In the genomic region with DNA sequence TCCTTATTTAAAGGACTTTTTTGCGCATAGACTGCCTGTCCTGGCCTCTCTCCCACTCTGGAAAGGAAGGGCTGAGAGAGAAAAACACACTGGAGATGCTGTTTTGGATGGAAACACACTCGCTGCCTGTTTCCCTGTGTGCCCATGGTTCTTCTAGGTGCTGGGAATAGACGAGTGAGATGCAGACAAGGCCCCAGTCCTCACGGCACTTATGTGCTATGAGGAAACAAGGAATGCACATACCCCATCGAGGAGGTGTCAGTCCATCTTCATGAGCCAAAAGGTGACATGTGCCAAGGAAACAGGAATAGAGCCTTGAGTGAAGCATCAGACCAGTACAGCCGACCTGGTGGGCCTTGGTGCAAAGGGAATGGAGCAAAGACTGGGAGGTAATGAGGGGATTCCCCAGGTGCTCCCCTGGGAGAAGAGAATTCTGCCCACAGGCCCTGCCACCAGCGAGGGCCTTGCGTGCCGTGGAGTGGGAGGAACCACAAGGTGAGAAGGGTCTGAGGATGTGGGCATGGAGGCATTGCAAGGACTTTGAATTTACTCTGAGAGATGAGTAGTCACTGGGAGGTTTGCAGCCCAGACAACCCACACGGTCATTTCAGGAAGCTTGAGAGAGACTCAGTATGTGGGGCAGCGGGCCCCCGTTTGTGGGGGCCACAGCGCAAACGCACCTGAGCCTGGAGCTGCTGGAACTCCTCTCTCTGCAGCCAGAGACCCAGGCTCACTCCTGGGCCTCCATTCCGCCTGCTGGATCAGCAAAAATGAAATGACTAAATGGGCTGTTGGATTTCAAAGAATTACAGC, we compare ENCODE assay signal across 16 cellular contexts.
DNase-seq lines count a peak whose midpoint lies in the region; ATAC-seq, FAIRE-seq and TF ChIP-seq lines count a peak whose summit lies in the region.
"Had no signal": no experiment of that assay in that cellular context is flagged by ENCODE, and none has a peak within 500 bp of the region (broad histone marks: within the 10 kb centered on the region; RNA-seq: fewer than 3 reads in every experiment).

No MANE protein-coding gene starts in this region.

- H3K27me3 Mint-ChIP-seq in immature natural killer cell (ENCODE audit: low read depth in 3 of 3), result peaks cover 2 to 10% (median 5%) of the 10 kb centered on the region in 3 donors
- peaks cover 33% of the 10 kb centered on the region for H3K27me3 Mint-ChIP-seq in stimulated activated memory B cell treated with anti-CD40 and anti-IgM and Interleukin-4, amounts not matched to agents 10 μg/mL and 1 μg/mL and 100 μg/mL, for 72 hours

- TF ChIP-seq EP300 in HepG2 (IDR thresholded peaks at IDR 0.05; ENCODE audit: low read depth in 2 of 2, low read length in 2 of 2) (no peak), HepG2 (CRISPR knock-in tag; IDR thresholded peaks at IDR 0.05; ENCODE audit: borderline replicate concordance) (no peak), gastroesophageal sphincter (IDR thresholded peaks at IDR 0.05) (no peak), sigmoid colon (IDR thresholded peaks at IDR 0.05) (no peak)

- no peak for FAIRE-seq in HepG2 (lab: Jason Lieb, UNC)
- FAIRE-seq: kidney had no signal

- intact Hi-C loops in HepG2 (cut with micrococcal nuclease; ENCODE audit: unreplicated experiment) (no loop called here), sigmoid colon (cut with DNase I) (no loop called here)

- H3K4me3 ChIP-seq in liver (ENCODE audit: low read depth in 1 of 3, low read length in 3 of 3) (no peak overlapping the region), HepG2 (replicated peaks in 1 of 3; ENCODE audit: insufficient read depth in 1 of 3, low read depth in 2 of 3, low read length in 3 of 3) (no peak overlapping the region), gastroesophageal sphincter (no peak overlapping the region), sigmoid colon (no peak overlapping the region)
- H3K4me3 ChIP-seq: right lobe of liver had no signal

- H3K27ac ChIP-seq in liver (ENCODE audit: low read depth in 1 of 2, low read length in 2 of 2) (peak overlapping the region; percentile 39 to 44), HepG2 (ENCODE audit: extremely low read length, insufficient read depth, low read length) (no peak overlapping the region), gastroesophageal sphincter (peak overlapping the region in 3 of 4 donors; percentile 67 to 82 (median 78)), sigmoid colon (peak overlapping the region; percentile 61 to 80 (median 76))

- WGBS in liver, result 92% methylated on average over 15 of the region's 15 CpGs
- WGBS in HepG2 (ENCODE audit: low lambda C conversion rate), result 38% methylated on average over 15 of the region's 15 CpGs
- 61 to 84% methylated on average over 3 to 5 of the region's 15 CpGs for WGBS in gastroesophageal sphincter (ENCODE audit: low coverage in 1 of 2), 2 donors
- 81 to 83% methylated on average over 15 of the region's 15 CpGs for WGBS in sigmoid colon, 2 donors

- H3K36me3 ChIP-seq in liver (ENCODE audit: control insufficient read depth in 4 of 4, insufficient read depth in 3 of 4, low read depth in 1 of 4, low read length in 3 of 4), result no peaks in the 10 kb centered on the region
- H3K36me3 ChIP-seq in HepG2 (replicated peaks in 1 of 2; ENCODE audit: control insufficient read depth in 1 of 2, insufficient read depth in 2 of 2, low read length in 2 of 2), result no peaks in the 10 kb centered on the region
- no peaks in the 10 kb centered on the region for H3K36me3 ChIP-seq in gastroesophageal sphincter
- H3K36me3 ChIP-seq in sigmoid colon, result no peaks in the 10 kb centered on the region
- H3K36me3 ChIP-seq: right lobe of liver had no signal

- H3K4me1 ChIP-seq in liver (ENCODE audit: control insufficient read depth in 4 of 4, insufficient read depth in 4 of 4, low read length in 3 of 4) (peaks cover 0 to 6% (median 2%) of the 10 kb centered on the region in 4 donors), HepG2 (ENCODE audit: insufficient read depth, low read length) (no peaks in the 10 kb centered on the region), gastroesophageal sphincter (peaks cover 0 to 23% (median 15%) of the 10 kb centered on the region in 3 donors), sigmoid colon (peaks cover 0 to 19% (median 15%) of the 10 kb centered on the region in 4 donors)
- H3K4me1 ChIP-seq: right lobe of liver had no signal

- H3K9me3 ChIP-seq in liver (ENCODE audit: control insufficient read depth in 4 of 4, low read length in 3 of 4) (no peaks in the 10 kb centered on the region), HepG2 (ENCODE audit: low read length) (no peaks in the 10 kb centered on the region), gastroesophageal sphincter (no peaks in the 10 kb centered on the region), sigmoid colon (no peaks in the 10 kb centered on the region)
- H3K9me3 ChIP-seq: right lobe of liver had no signal

- POLR2A ChIA-PET in HepG2 (lab: Yijun Ruan, JAX), result no interaction called here

- no peaks in the 10 kb centered on the region for H3K36me3 Mint-ChIP-seq in immature natural killer cell
- no peaks in the 10 kb centered on the region for H3K36me3 Mint-ChIP-seq in stimulated activated memory B cell treated with anti-CD40 and anti-IgM and Interleukin-4, amounts not matched to agents 10 μg/mL and 1 μg/mL and 100 μg/mL, for 72 hours
- H3K36me3 Mint-ChIP-seq: naive thymus-derived CD8-positive, alpha-beta T cell had no signal

- H3K27me3 ChIP-seq in liver (ENCODE audit: control insufficient read depth in 4 of 4, insufficient read depth in 4 of 4, low read length in 3 of 4), result no peaks in the 10 kb centered on the region
- peaks cover 2 to 17% of the 10 kb centered on the region in 2 experiments; a peak in 2 of 5 replicates for H3K27me3 ChIP-seq in HepG2 (ENCODE audit: control insufficient read depth in 1 of 2, insufficient read depth in 2 of 2, low read length in 2 of 2)
- no peaks in the 10 kb centered on the region for H3K27me3 ChIP-seq in gastroesophageal sphincter
- no peaks in the 10 kb centered on the region for H3K27me3 ChIP-seq in sigmoid colon
- H3K27me3 ChIP-seq: right lobe of liver had no signal

- TF ChIP-seq POLR2A in HepG2 (IDR thresholded peaks at IDR 0.05; ENCODE audit: insufficient read depth in 1 of 2, low read depth in 2 of 2, low read length in 2 of 2) (no peak), gastroesophageal sphincter (IDR thresholded peaks at IDR 0.05) (no peak), sigmoid colon (IDR thresholded peaks at IDR 0.05) (no peak)

- no peaks in the 10 kb centered on the region for H3K79me2 ChIP-seq in HepG2 (ENCODE audit: insufficient read depth, low read length)

- H2AFZ ChIP-seq in HepG2 (ENCODE audit: low read length), result no peak overlapping the region

- TF ChIP-seq CTCF in liver (IDR thresholded peaks at IDR 0.05; ENCODE audit: low read depth, low read length, missing input control), result no peak
- no peak for TF ChIP-seq CTCF in HepG2 (CRISPR knock-in tag; IDR thresholded peaks at IDR 0.05)
- no peak for TF ChIP-seq CTCF in gastroesophageal sphincter (IDR thresholded peaks at IDR 0.05)
- TF ChIP-seq CTCF in sigmoid colon (IDR thresholded peaks at IDR 0.05), result no peak

- H3K4me2 ChIP-seq in HepG2 (ENCODE audit: low read depth, low read length), result no peak overlapping the region

- ATAC-seq in HepG2, result no peak
- ATAC-seq in gastroesophageal sphincter, result peak; percentile 17
- no peak for ATAC-seq in HG03139 (IDR thresholded peaks at IDR 0.05; ENCODE audit: unreplicated experiment)
- no peak for ATAC-seq in stimulated activated memory B cell treated with anti-CD40 and anti-IgM and Interleukin-4, amounts not matched to agents 10 μg/mL and 1 μg/mL and 100 μg/mL, for 72 hours
- ATAC-seq: activated T-cell treated with anti-CD3 and anti-CD28 coated beads, Interleukin-2, amount 50 U/mL, for 72 hours; naive thymus-derived CD8-positive, alpha-beta T cell had no signal

- no peaks in the 10 kb centered on the region for H3K4me1 Mint-ChIP-seq in immature natural killer cell
- H3K4me1 Mint-ChIP-seq in stimulated activated memory B cell treated with anti-CD40 and anti-IgM and Interleukin-4, amounts not matched to agents 10 μg/mL and 1 μg/mL and 100 μg/mL, for 72 hours, result no peaks in the 10 kb centered on the region

- in situ Hi-C loops in HepG2 (cut with HindIII; ENCODE audit: extremely low pct_ligation_motif_present, low pct_unique_long_range_greater_than_20kb), result no loop called here

- H3K27ac Mint-ChIP-seq in immature natural killer cell, result no peak overlapping the region
- no peak overlapping the region for H3K27ac Mint-ChIP-seq in stimulated activated memory B cell treated with anti-CD40 and anti-IgM and Interleukin-4, amounts not matched to agents 10 μg/mL and 1 μg/mL and 100 μg/mL, for 72 hours
- H3K27ac Mint-ChIP-seq: activated T-cell treated with anti-CD3 and anti-CD28 coated beads, Interleukin-2, amount 50 U/mL, for 72 hours; naive thymus-derived CD8-positive, alpha-beta T cell had no signal

- BruUV-seq in HepG2 (replicated peaks; lab: Mats Ljungman, UMichigan), result no TSS peak

- no peak for DNase-seq in HepG2 (ENCODE audit: low spot score)
- no peak for DNase-seq in sigmoid colon
- no peak for DNase-seq in immature natural killer cell
- no peak for DNase-seq in activated CD4-positive, alpha-beta T cell treated with anti-CD3 and anti-CD28 coated beads for 4 hours
- DNase-seq: activated T-cell treated with anti-CD3 and anti-CD28 coated beads, Interleukin-2, amount 50 U/mL, for 72 hours; effector CD8-positive, alpha-beta T cell; foreskin melanocyte; naive thymus-derived CD8-positive, alpha-beta T cell; OCI-M1; right lobe of liver; stimulated activated naive CD4-positive, alpha-beta T cell treated with Interleukin-2 at 50 U/mL for 16 hours had no signal

- no peaks in the 10 kb centered on the region for H4K20me1 ChIP-seq in HepG2 (ENCODE audit: insufficient read depth, low read length)

- H3K9ac ChIP-seq in liver (ENCODE audit: low read depth in 1 of 2, low read length in 2 of 2), result no peak overlapping the region
- H3K9ac ChIP-seq in HepG2 (ENCODE audit: insufficient read depth, low read depth, low read length), result no peak overlapping the region

- no peak for TF ChIP-seq RAD21 in liver (IDR thresholded peaks at IDR 0.05)
- TF ChIP-seq RAD21 in HepG2 (CRISPR knock-in tag; IDR thresholded peaks at IDR 0.05), result no peak

- H3K9me3 Mint-ChIP-seq in immature natural killer cell, result no peaks in the 10 kb centered on the region
- peaks cover 2% of the 10 kb centered on the region for H3K9me3 Mint-ChIP-seq in stimulated activated memory B cell treated with anti-CD40 and anti-IgM and Interleukin-4, amounts not matched to agents 10 μg/mL and 1 μg/mL and 100 μg/mL, for 72 hours
- H3K9me3 Mint-ChIP-seq: activated T-cell treated with anti-CD3 and anti-CD28 coated beads, Interleukin-2, amount 50 U/mL, for 72 hours; naive thymus-derived CD8-positive, alpha-beta T cell had no signal

- H3K4me3 Mint-ChIP-seq in immature natural killer cell, result no peak overlapping the region
- no peak overlapping the region for H3K4me3 Mint-ChIP-seq in stimulated activated memory B cell treated with anti-CD40 and anti-IgM and Interleukin-4, amounts not matched to agents 10 μg/mL and 1 μg/mL and 100 μg/mL, for 72 hours
- H3K4me3 Mint-ChIP-seq: activated T-cell treated with anti-CD3 and anti-CD28 coated beads, Interleukin-2, amount 50 U/mL, for 72 hours; naive thymus-derived CD8-positive, alpha-beta T cell had no signal

- CTCF ChIA-PET in HepG2 (lab: Yijun Ruan, JAX; ENCODE audit: low intra/inter-chr PET ratio, low total read pairs), result no interaction called here

TF ChIP-seq in liver, 16 proteins besides CTCF, POLR2A, EP300 and RAD21 (continues in another document):
- no peak for TF ChIP-seq YY1 (IDR thresholded peaks at IDR 0.05)
